In genomic region chr3:56725175-56725574, GRCh38 we compare ENCODE assay signal across 8 cellular contexts. TPM values are rescaled to one million over a fixed set of nuclear protein-coding genes. Genes with fewer than 3 reads are reported as not detected.
DNase-seq lines count a peak whose midpoint lies in the region; ATAC-seq and TF ChIP-seq lines count a peak whose summit lies in the region.

No MANE protein-coding gene starts in this region.

- peak; percentile 92 for DNase-seq in activated CD4-positive, alpha-beta T cell treated with anti-CD3 and anti-CD28 coated beads, Interleukin-2, amount 10 ng/mL, durations not matched to agents 24 days and 14 days
- DNase-seq in natural killer cell (peak; percentile 56), germinal center (ENCODE audit: low spot score) (no peak), NCI-H1092 treated with DMSO at 0.1 percent for 48 hours (lab: John Stamatoyannopoulos, UW) (no peak), NCI-H2196 (lab: John Stamatoyannopoulos, UW; ENCODE audit: unreplicated experiment) (no peak), NCI-H2107 (lab: John Stamatoyannopoulos, UW) (no peak)

- ATAC-seq in GM18511 (IDR thresholded peaks at IDR 0.05; ENCODE audit: unreplicated experiment) (peak; percentile 98), HG02938 (IDR thresholded peaks at IDR 0.05; ENCODE audit: unreplicated experiment) (peak; percentile 97), natural killer cell (peak; percentile 69 to 94 (median 76))

- no peaks in the 10 kb centered on the region for H3K27me3 Mint-ChIP-seq in activated CD4-positive, alpha-beta T cell treated with anti-CD3 and anti-CD28 coated beads, Interleukin-2, amount 10 ng/mL, durations not matched to agents 24 days and 14 days
- H3K27me3 Mint-ChIP-seq in natural killer cell (ENCODE audit: low read depth in 2 of 2), result no peaks in the 10 kb centered on the region

- H3K4me1 Mint-ChIP-seq in activated CD4-positive, alpha-beta T cell treated with anti-CD3 and anti-CD28 coated beads, Interleukin-2, amount 10 ng/mL, durations not matched to agents 24 days and 14 days, result peaks cover 52% of the 10 kb centered on the region
- H3K4me1 Mint-ChIP-seq in natural killer cell, result peaks cover 49 to 70% of the 10 kb centered on the region in 2 donors

- intact Hi-C loops in activated CD4-positive, alpha-beta T cell treated with anti-CD3 and anti-CD28 coated beads, Interleukin-2, amount 10 ng/mL, durations not matched to agents 24 days and 14 days (cut with micrococcal nuclease), result loop anchor here (1.0 to 5.0 kb wide), 6 partner anchors 28 to 193 kb away; no protein-coding TSS in a partner anchor
- intact Hi-C loops in natural killer cell (cut with micrococcal nuclease), result loop anchor here (1.0 to 2.0 kb wide), 3 partner anchors 20 to 72 kb away; no protein-coding TSS in a partner anchor

- peaks cover 72% of the 10 kb centered on the region for H3K36me3 Mint-ChIP-seq in activated CD4-positive, alpha-beta T cell treated with anti-CD3 and anti-CD28 coated beads, Interleukin-2, amount 10 ng/mL, durations not matched to agents 24 days and 14 days (ENCODE audit: low read depth)
- H3K36me3 Mint-ChIP-seq in natural killer cell, result peaks cover 32% of the 10 kb centered on the region

- peak overlapping the region; percentile 79 for H3K27ac Mint-ChIP-seq in activated CD4-positive, alpha-beta T cell treated with anti-CD3 and anti-CD28 coated beads, Interleukin-2, amount 10 ng/mL, durations not matched to agents 24 days and 14 days
- H3K27ac Mint-ChIP-seq in natural killer cell, result peak overlapping the region; percentile 88 to 89

- no peaks in the 10 kb centered on the region for H3K9me3 Mint-ChIP-seq in activated CD4-positive, alpha-beta T cell treated with anti-CD3 and anti-CD28 coated beads, Interleukin-2, amount 10 ng/mL, durations not matched to agents 24 days and 14 days
- H3K9me3 Mint-ChIP-seq in natural killer cell, result peaks cover 0 to 3% of the 10 kb centered on the region in 2 donors

- TF ChIP-seq CTCF in natural killer cell (IDR thresholded peaks at IDR 0.05), result no peak

- peak overlapping the region; percentile 79 for H3K4me3 Mint-ChIP-seq in activated CD4-positive, alpha-beta T cell treated with anti-CD3 and anti-CD28 coated beads, Interleukin-2, amount 10 ng/mL, durations not matched to agents 24 days and 14 days
- peak overlapping the region; percentile 81 for H3K4me3 Mint-ChIP-seq in natural killer cell

RNA-seq across cellular contexts. Expression of gene TASOR, which starts 42.1 kb away (rescaled TPM):
- 65.0 and 65.1 TPM in 2 replicates for total RNA-seq in activated CD4-positive, alpha-beta T cell treated with anti-CD3 and anti-CD28 coated beads, Interleukin-2, amount 10 ng/mL, durations not matched to agents 24 days and 14 days
- total RNA-seq in natural killer cell, result 10 to 100 TPM; 73.5 to 96.4 (median 81.8) TPM

Comparison
In these comparisons a context has a peak if more than half of its experiments do, and no peak if none do; other contexts are left out.
1. DNase-seq: peak in activated CD4-positive, alpha-beta T cell treated with anti-CD3 and anti-CD28 coated beads, Interleukin-2, amount 10 ng/mL, durations not matched to agents 24 days and 14 days (single experiment) and natural killer cell (single experiment); none in germinal center (single experiment), NCI-H1092 treated with DMSO at 0.1 percent for 48 hours (single experiment), NCI-H2196 (single experiment) and NCI-H2107 (single experiment).
2. Peak in every context shown above with its lines, with median percentiles within 50 percentile points of each other: ATAC-seq.